ENCODE assay signal across 14 cellular contexts in genomic region chr1:173269490-173270230, GRCh38.
DNase-seq lines count a peak whose midpoint lies in the region; ATAC-seq and TF ChIP-seq lines count a peak whose summit lies in the region.
"Had no signal": no experiment of that assay in that cellular context is flagged by ENCODE, and none has a peak within 500 bp of the region (broad histone marks: within the 10 kb centered on the region; RNA-seq: fewer than 3 reads in every experiment).

No MANE protein-coding gene starts in this region.

- H3K4me3 Mint-ChIP-seq in activated T-helper 2 cell treated with anti-CD3 and anti-CD28 coated beads, Interferon-gamma antibody, Interleukin-2, Interleukin-4, amounts not matched to agents 10 μg/mL and 5 μg/mL and 100 μg/mL, durations not matched to agents 14 hours and 24 hours and 36 hours (ENCODE audit: low read depth) = no peak overlapping the region
- H3K4me3 Mint-ChIP-seq: CD8-positive, alpha-beta T cell; nephron had no signal

- intact Hi-C loops in activated T-helper 2 cell treated with anti-CD3 and anti-CD28 coated beads, Interferon-gamma antibody, Interleukin-2, Interleukin-4, amounts not matched to agents 10 μg/mL and 5 μg/mL and 100 μg/mL, durations not matched to agents 14 hours and 24 hours and 36 hours (cut with micrococcal nuclease) = no loop called here
- intact Hi-C loops in left ventricle myocardium superior (cut with micrococcal nuclease) = no loop called here

- H3K27ac Mint-ChIP-seq in activated T-helper 2 cell treated with anti-CD3 and anti-CD28 coated beads, Interferon-gamma antibody, Interleukin-2, Interleukin-4, amounts not matched to agents 10 μg/mL and 5 μg/mL and 100 μg/mL, durations not matched to agents 14 hours and 24 hours and 36 hours = no peak overlapping the region
- H3K27ac Mint-ChIP-seq: CD8-positive, alpha-beta T cell; nephron had no signal

- CTCF ChIA-PET in BJ (lab: Yijun Ruan, JAX) = interaction anchor here (0.7 kb wide), 1 partner anchor 340 kb away, joined by 3 read pairs; no protein-coding TSS in a partner anchor

- in situ Hi-C loops in brain microvascular endothelial cell (cut with HindIII; ENCODE audit: low pct_ligation_motif_present, low sequenced_read_pairs) = loop anchor here (25.0 kb wide), 1 partner anchor 143 kb away; no protein-coding TSS in a partner anchor

- H3K4me1 Mint-ChIP-seq in activated T-helper 2 cell treated with anti-CD3 and anti-CD28 coated beads, Interferon-gamma antibody, Interleukin-2, Interleukin-4, amounts not matched to agents 10 μg/mL and 5 μg/mL and 100 μg/mL, durations not matched to agents 14 hours and 24 hours and 36 hours (ENCODE audit: low read depth) = no peaks in the 10 kb centered on the region
- H3K4me1 Mint-ChIP-seq: nephron had no signal

- peak overlapping the region; percentile 87 for H3K27ac ChIP-seq in brain microvascular endothelial cell

- POLR2A ChIA-PET in BJ (lab: Charles Lee) = interaction anchor here (0.7 kb wide), 1 partner anchor 739 kb away, joined by 3 read pairs; no protein-coding TSS in a partner anchor

- ATAC-seq in GM18498 (IDR thresholded peaks at IDR 0.05; ENCODE audit: unreplicated experiment) (no peak), left ventricle myocardium superior (no peak)
- ATAC-seq: CD8-positive, alpha-beta T cell; stimulated activated naive CD8-positive, alpha-beta T cell treated with anti-CD3 and anti-CD28 coated beads, Interleukin-15, Interleukin-2, amounts not matched to agents 100 U/mL and 50 U/mL, for 24 hours had no signal

- H3K9me3 Mint-ChIP-seq in activated T-helper 2 cell treated with anti-CD3 and anti-CD28 coated beads, Interferon-gamma antibody, Interleukin-2, Interleukin-4, amounts not matched to agents 10 μg/mL and 5 μg/mL and 100 μg/mL, durations not matched to agents 14 hours and 24 hours and 36 hours = no peaks in the 10 kb centered on the region
- H3K9me3 Mint-ChIP-seq: CD8-positive, alpha-beta T cell; nephron had no signal

- peak; percentile 81 for DNase-seq in BJ (ENCODE audit: low read depth)
- peak; percentile 95 for DNase-seq in LHCN-M2 (ENCODE audit: low read depth)
- DNase-seq in brain microvascular endothelial cell = peak; percentile 95
- peak; percentile 65 for DNase-seq in kidney tubule cell (ENCODE audit: low spot score)
- DNase-seq in activated T-helper 2 cell treated with anti-CD3 and anti-CD28 coated beads, Interferon-gamma antibody, Interleukin-2, Interleukin-4, amounts not matched to agents 10 μg/mL and 5 μg/mL and 100 μg/mL, durations not matched to agents 14 hours and 24 hours and 36 hours (ENCODE audit: low spot score) = no peak
- no peak for DNase-seq in GOT3 (lab: John Stamatoyannopoulos, UW)
- DNase-seq in left ventricle myocardium superior = no peak
- DNase-seq: activated CD4-positive, alpha-beta T cell treated with anti-CD3 and anti-CD28 coated beads, Interleukin-2, amount 50 U/mL, for 4 hours; activated naive CD4-positive, alpha-beta T cell treated with Interleukin-2 at 50 U/mL for 16 hours; CD8-positive, alpha-beta T cell; stimulated activated CD4-positive, alpha-beta T cell treated with anti-CD3 and anti-CD28 coated beads, Interleukin-2, amount 100 ng/mL, for 24 hours; stimulated activated naive CD8-positive, alpha-beta T cell treated with anti-CD3 and anti-CD28 coated beads, Interleukin-15, Interleukin-2, amounts not matched to agents 100 U/mL and 50 U/mL, for 24 hours had no signal

- H3K36me3 ChIP-seq in BJ (ENCODE audit: control insufficient read depth, insufficient read depth, low read length) (no peaks in the 10 kb centered on the region), brain microvascular endothelial cell (replicated peaks) (no peaks in the 10 kb centered on the region)

- H3K4me3 ChIP-seq in BJ (ENCODE audit: low read depth, low read length) = no peak overlapping the region
- H3K4me3 ChIP-seq in brain microvascular endothelial cell (ENCODE audit: low read depth, low read length) = no peak overlapping the region

- no peaks in the 10 kb centered on the region for H3K36me3 Mint-ChIP-seq in activated T-helper 2 cell treated with anti-CD3 and anti-CD28 coated beads, Interferon-gamma antibody, Interleukin-2, Interleukin-4, amounts not matched to agents 10 μg/mL and 5 μg/mL and 100 μg/mL, durations not matched to agents 14 hours and 24 hours and 36 hours (ENCODE audit: low read depth)

- TF ChIP-seq CTCF in BJ (IDR thresholded peaks at IDR 0.05; ENCODE audit: insufficient read depth, low read depth, low read length) (no peak), brain microvascular endothelial cell (IDR thresholded peaks at IDR 0.05; ENCODE audit: low read depth, low read length, missing control alignments) (no peak)

- H3K27me3 Mint-ChIP-seq in activated T-helper 2 cell treated with anti-CD3 and anti-CD28 coated beads, Interferon-gamma antibody, Interleukin-2, Interleukin-4, amounts not matched to agents 10 μg/mL and 5 μg/mL and 100 μg/mL, durations not matched to agents 14 hours and 24 hours and 36 hours (ENCODE audit: low read depth) = peaks cover 12% of the 10 kb centered on the region

- no peaks in the 10 kb centered on the region for H3K27me3 ChIP-seq in BJ (ENCODE audit: control insufficient read depth, insufficient read depth, low read length)
- H3K27me3 ChIP-seq in brain microvascular endothelial cell (replicated peaks) = no peaks in the 10 kb centered on the region

Comparison
In these comparisons a context has a peak if more than half of its experiments do, and no peak if none do; other contexts are left out.
1. DNase-seq: peak in BJ (single experiment), LHCN-M2 (single experiment), brain microvascular endothelial cell (single experiment) and kidney tubule cell (single experiment); none in activated T-helper 2 cell treated with anti-CD3 and anti-CD28 coated beads, Interferon-gamma antibody, Interleukin-2, Interleukin-4, amounts not matched to agents 10 μg/mL and 5 μg/mL and 100 μg/mL, durations not matched to agents 14 hours and 24 hours and 36 hours (single experiment), GOT3 (single experiment) and left ventricle myocardium superior (single experiment).